ENCODE assay signal across 7 cellular contexts in the genomic region with DNA sequence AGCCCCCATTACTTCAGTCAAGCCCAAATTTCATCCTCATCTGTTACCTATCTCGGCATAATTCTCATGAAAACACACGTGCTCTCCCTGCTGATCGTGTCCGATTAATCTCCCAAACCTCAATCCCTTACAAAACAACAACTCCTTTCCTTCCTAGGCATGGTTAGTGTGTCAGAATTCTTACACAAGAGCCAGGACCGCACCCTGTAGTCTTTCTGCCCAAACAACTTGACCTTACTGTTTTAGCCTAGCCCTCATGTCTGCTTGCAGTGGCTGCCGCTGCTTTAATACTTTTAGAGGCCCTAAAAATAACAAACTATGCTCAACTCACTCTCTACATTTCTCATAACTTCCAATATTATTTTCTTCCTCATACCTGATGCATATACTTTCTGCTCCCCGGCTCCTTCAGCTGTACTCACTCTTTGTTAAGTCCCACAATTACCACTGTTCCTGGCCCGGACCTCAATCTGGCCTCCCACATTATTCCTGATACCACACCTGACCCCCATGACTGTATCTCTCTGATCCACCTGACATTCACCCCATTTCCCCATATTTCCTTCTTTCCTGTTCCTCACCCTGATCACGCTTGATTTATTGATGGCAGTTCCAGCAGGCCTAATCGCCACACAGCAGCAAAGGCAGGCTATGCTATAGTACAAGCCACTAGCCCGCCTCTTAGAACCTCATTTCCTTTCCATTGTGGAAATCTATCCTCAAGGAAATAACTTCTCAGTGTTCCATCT. TPM values are rescaled to one million over a fixed set of nuclear protein-coding genes. Genes with fewer than 3 reads are reported as not detected.
DNase-seq lines count a peak whose midpoint lies in the region; ATAC-seq and TF ChIP-seq lines count a peak whose summit lies in the region.
"Not testable (repeated sequence)": the region's sequence is repeated elsewhere in the genome, so short reads cannot be mapped to it uniquely, and the experiment has no call there.

No MANE protein-coding gene starts in this region.

- not testable (repeated sequence) for H3K27me3 ChIP-seq in CD8-positive, alpha-beta T cell (ENCODE audit: insufficient read depth, low read length)

- H3K4me3 ChIP-seq in CD8-positive, alpha-beta T cell (ENCODE audit: low read depth, low read length); fibroblast of the aortic adventitia (ENCODE audit: low read depth, low read length): not testable (repeated sequence)

- BruUV-seq in MCF 10A (replicated peaks; lab: Mats Ljungman, UMichigan): not testable (repeated sequence)

- not testable (repeated sequence) for DNase-seq in CD8-positive, alpha-beta T cell; activated CD4-positive, alpha-beta T cell treated with anti-CD3 and anti-CD28 coated beads, Interleukin-2, amount 10 ng/mL, durations not matched to agents 24 days and 14 days; naive thymus-derived CD8-positive, alpha-beta T cell; stimulated activated naive B cell treated with anti-CD40 and anti-IgM and Interleukin-4, amounts not matched to agents 10 μg/mL and 1 μg/mL and 100 μg/mL, for 72 hours
- DNase-seq in MCF 10A (ENCODE audit: unreplicated experiment): peak; percentile 60
- DNase-seq in fibroblast of the aortic adventitia (ENCODE audit: low read depth): peak; percentile 67

- H3K36me3 ChIP-seq in CD8-positive, alpha-beta T cell (ENCODE audit: insufficient read depth, low read length): not testable (repeated sequence)

- not testable (repeated sequence) for H3K9me3 ChIP-seq in CD8-positive, alpha-beta T cell (ENCODE audit: low read length)

- H3K4me1 Mint-ChIP-seq in CD8-positive, alpha-beta T cell (ENCODE audit: low read depth): peaks cover 77% of the 10 kb centered on the region
- H3K4me1 Mint-ChIP-seq in activated CD4-positive, alpha-beta T cell treated with anti-CD3 and anti-CD28 coated beads, Interleukin-2, amount 10 ng/mL, durations not matched to agents 24 days and 14 days: peaks cover 70% of the 10 kb centered on the region
- H3K4me1 Mint-ChIP-seq in activated naive CD4-positive, alpha-beta T cell treated with anti-CD3 and anti-CD28 coated beads, Interleukin-2, amount 50 U/mL, for 24 hours: peaks cover 96% of the 10 kb centered on the region
- H3K4me1 Mint-ChIP-seq in MCF 10A (ENCODE audit: insufficient read depth, unreplicated experiment): peaks cover 64% of the 10 kb centered on the region
- H3K4me1 Mint-ChIP-seq in naive thymus-derived CD8-positive, alpha-beta T cell: peaks cover 64 to 96% (median 91%) of the 10 kb centered on the region in 4 donors
- H3K4me1 Mint-ChIP-seq in stimulated activated naive B cell treated with anti-CD40 and anti-IgM and Interleukin-4, amounts not matched to agents 10 μg/mL and 1 μg/mL and 100 μg/mL, for 72 hours: peaks cover 66 to 99% of the 10 kb centered on the region in 2 donors

- POLR2A ChIA-PET in CD8-positive, alpha-beta T cell (lab: Charles Lee); naive thymus-derived CD8-positive, alpha-beta T cell (lab: Charles Lee): not testable (repeated sequence)
- POLR2A ChIA-PET in MCF 10A (lab: Yijun Ruan, JAX): interaction anchor here (0.8 kb wide), 1 partner anchor 11 kb away, joined by 4 read pairs; no protein-coding TSS in a partner anchor

- not testable (repeated sequence) for TF ChIP-seq CTCF in CD8-positive, alpha-beta T cell (IDR thresholded peaks at IDR 0.05); MCF 10A (IDR thresholded peaks at IDR 0.05; ENCODE audit: unreplicated experiment); fibroblast of the aortic adventitia (IDR thresholded peaks at IDR 0.05; ENCODE audit: insufficient read depth, low read length)

- H3K9me3 Mint-ChIP-seq in CD8-positive, alpha-beta T cell; activated CD4-positive, alpha-beta T cell treated with anti-CD3 and anti-CD28 coated beads, Interleukin-2, amount 10 ng/mL, durations not matched to agents 24 days and 14 days; activated naive CD4-positive, alpha-beta T cell treated with anti-CD3 and anti-CD28 coated beads, Interleukin-2, amount 50 U/mL, for 24 hours; MCF 10A (ENCODE audit: unreplicated experiment); naive thymus-derived CD8-positive, alpha-beta T cell; stimulated activated naive B cell treated with anti-CD40 and anti-IgM and Interleukin-4, amounts not matched to agents 10 μg/mL and 1 μg/mL and 100 μg/mL, for 72 hours: not testable (repeated sequence)

- intact Hi-C loops in CD8-positive, alpha-beta T cell (cut with DNase I, micrococcal nuclease); activated CD4-positive, alpha-beta T cell treated with anti-CD3 and anti-CD28 coated beads, Interleukin-2, amount 10 ng/mL, durations not matched to agents 24 days and 14 days (cut with micrococcal nuclease); MCF 10A (cut with micrococcal nuclease): not testable (repeated sequence)

- H3K4me1 ChIP-seq in CD8-positive, alpha-beta T cell (ENCODE audit: insufficient read depth, low read length): peaks cover 18% of the 10 kb centered on the region

- H3K27ac Mint-ChIP-seq in CD8-positive, alpha-beta T cell: peak overlapping the region; percentile 74
- H3K27ac Mint-ChIP-seq in activated CD4-positive, alpha-beta T cell treated with anti-CD3 and anti-CD28 coated beads, Interleukin-2, amount 10 ng/mL, durations not matched to agents 24 days and 14 days: peak overlapping the region; percentile 56
- peak overlapping the region; percentile 93 for H3K27ac Mint-ChIP-seq in activated naive CD4-positive, alpha-beta T cell treated with anti-CD3 and anti-CD28 coated beads, Interleukin-2, amount 50 U/mL, for 24 hours
- H3K27ac Mint-ChIP-seq in MCF 10A (ENCODE audit: low read depth, unreplicated experiment): peak overlapping the region; percentile 98
- peak overlapping the region in 7 of 10 donors; percentile 20 to 78 (median 66) for H3K27ac Mint-ChIP-seq in naive thymus-derived CD8-positive, alpha-beta T cell
- peak overlapping the region; percentile 53 for H3K27ac Mint-ChIP-seq in stimulated activated naive B cell treated with anti-CD40 and anti-IgM and Interleukin-4, amounts not matched to agents 10 μg/mL and 1 μg/mL and 100 μg/mL, for 72 hours

- CTCF ChIA-PET in CD8-positive, alpha-beta T cell (lab: Charles Lee); MCF 10A (lab: Yijun Ruan, JAX): not testable (repeated sequence)

- ATAC-seq in CD8-positive, alpha-beta T cell; naive thymus-derived CD8-positive, alpha-beta T cell; stimulated activated naive B cell treated with anti-CD40 and anti-IgM and Interleukin-4, amounts not matched to agents 10 μg/mL and 1 μg/mL and 100 μg/mL, for 72 hours (replicated peaks): not testable (repeated sequence)

- not testable (repeated sequence) for H3K27me3 Mint-ChIP-seq in CD8-positive, alpha-beta T cell (ENCODE audit: low read depth); activated CD4-positive, alpha-beta T cell treated with anti-CD3 and anti-CD28 coated beads, Interleukin-2, amount 10 ng/mL, durations not matched to agents 24 days and 14 days; activated naive CD4-positive, alpha-beta T cell treated with anti-CD3 and anti-CD28 coated beads, Interleukin-2, amount 50 U/mL, for 24 hours; MCF 10A (ENCODE audit: insufficient read depth, unreplicated experiment); naive thymus-derived CD8-positive, alpha-beta T cell; stimulated activated naive B cell treated with anti-CD40 and anti-IgM and Interleukin-4, amounts not matched to agents 10 μg/mL and 1 μg/mL and 100 μg/mL, for 72 hours

- not testable (repeated sequence) for H3K4me3 Mint-ChIP-seq in CD8-positive, alpha-beta T cell; activated CD4-positive, alpha-beta T cell treated with anti-CD3 and anti-CD28 coated beads, Interleukin-2, amount 10 ng/mL, durations not matched to agents 24 days and 14 days; activated naive CD4-positive, alpha-beta T cell treated with anti-CD3 and anti-CD28 coated beads, Interleukin-2, amount 50 U/mL, for 24 hours; naive thymus-derived CD8-positive, alpha-beta T cell
- H3K4me3 Mint-ChIP-seq in MCF 10A (ENCODE audit: unreplicated experiment): peak overlapping the region; percentile 71
- H3K4me3 Mint-ChIP-seq in stimulated activated naive B cell treated with anti-CD40 and anti-IgM and Interleukin-4, amounts not matched to agents 10 μg/mL and 1 μg/mL and 100 μg/mL, for 72 hours: peak overlapping the region in 1 of 2 donors; percentile 33

- H3K27ac ChIP-seq in CD8-positive, alpha-beta T cell (ENCODE audit: low read depth, low read length): not testable (repeated sequence)

- H3K36me3 Mint-ChIP-seq in CD8-positive, alpha-beta T cell: peaks cover 17% of the 10 kb centered on the region
- peaks cover 19% of the 10 kb centered on the region for H3K36me3 Mint-ChIP-seq in activated CD4-positive, alpha-beta T cell treated with anti-CD3 and anti-CD28 coated beads, Interleukin-2, amount 10 ng/mL, durations not matched to agents 24 days and 14 days (ENCODE audit: low read depth)
- not testable (repeated sequence) for H3K36me3 Mint-ChIP-seq in activated naive CD4-positive, alpha-beta T cell treated with anti-CD3 and anti-CD28 coated beads, Interleukin-2, amount 50 U/mL, for 24 hours; naive thymus-derived CD8-positive, alpha-beta T cell
- peaks cover 19% of the 10 kb centered on the region for H3K36me3 Mint-ChIP-seq in MCF 10A (ENCODE audit: insufficient read depth, unreplicated experiment)
- H3K36me3 Mint-ChIP-seq in stimulated activated naive B cell treated with anti-CD40 and anti-IgM and Interleukin-4, amounts not matched to agents 10 μg/mL and 1 μg/mL and 100 μg/mL, for 72 hours: peaks cover 13 to 41% of the 10 kb centered on the region in 2 donors

RNA-seq across cellular contexts. Expression of a gene that starts 5.3 kb away (rescaled TPM):
- 100 to 1,000 TPM; 103 to 107 TPM for total RNA-seq in CD8-positive, alpha-beta T cell
- 84.2 and 86.9 TPM in 2 replicates for total RNA-seq in activated CD4-positive, alpha-beta T cell treated with anti-CD3 and anti-CD28 coated beads, Interleukin-2, amount 10 ng/mL, durations not matched to agents 24 days and 14 days
- total RNA-seq in MCF 10A (2022) (32.7 and 39.5 TPM in 2 replicates), fibroblast of the aortic adventitia (ENCODE audit: low replicate concordance) (8.7 and 14.0 TPM in 2 replicates)
- total RNA-seq in naive thymus-derived CD8-positive, alpha-beta T cell: 100 to 1,000 TPM; 105 to 107 TPM
- 10 to 100 TPM in 2 of 3 donors, 1 to 10 TPM in 1; 6.2 to 20.1 (median 14.7) TPM for polyA plus RNA-seq in naive thymus-derived CD8-positive, alpha-beta T cell

RNA-seq across cellular contexts. Expression of a gene that starts 5.6 kb away (rescaled TPM):
- 10 to 100 TPM; 42.0 to 43.9 TPM for total RNA-seq in CD8-positive, alpha-beta T cell
- total RNA-seq in activated CD4-positive, alpha-beta T cell treated with anti-CD3 and anti-CD28 coated beads, Interleukin-2, amount 10 ng/mL, durations not matched to agents 24 days and 14 days: 121 and 127 TPM in 2 replicates
- total RNA-seq in MCF 10A (2022) (73.9 and 75.0 TPM in 2 replicates), fibroblast of the aortic adventitia (ENCODE audit: low replicate concordance) (31.0 and 83.6 TPM in 2 replicates)
- 10 to 100 TPM; 40.5 to 41.1 TPM for total RNA-seq in naive thymus-derived CD8-positive, alpha-beta T cell
- 100 to 1,000 TPM; 113 to 132 (median 122) TPM for polyA plus RNA-seq in naive thymus-derived CD8-positive, alpha-beta T cell

RNA-seq across cellular contexts. Expression of a gene that starts 14.9 kb away (rescaled TPM):
- 10 to 100 TPM; 30.9 to 32.7 TPM for total RNA-seq in CD8-positive, alpha-beta T cell
- 45.9 and 48.7 TPM in 2 replicates for total RNA-seq in activated CD4-positive, alpha-beta T cell treated with anti-CD3 and anti-CD28 coated beads, Interleukin-2, amount 10 ng/mL, durations not matched to agents 24 days and 14 days
- total RNA-seq in MCF 10A (2022) (23.3 and 29.6 TPM in 2 replicates), fibroblast of the aortic adventitia (ENCODE audit: low replicate concordance) (3.8 and 9.9 TPM in 2 replicates)
- 10 to 100 TPM; 37.3 to 39.4 TPM for total RNA-seq in naive thymus-derived CD8-positive, alpha-beta T cell
- polyA plus RNA-seq in naive thymus-derived CD8-positive, alpha-beta T cell: 10 to 100 TPM; 76.2 to 96.6 (median 90.5) TPM

RNA-seq across cellular contexts. Expression of a gene that starts 33.1 kb away (rescaled TPM):
- total RNA-seq in CD8-positive, alpha-beta T cell: 10 to 100 TPM; 14.4 to 14.8 TPM
- total RNA-seq in activated CD4-positive, alpha-beta T cell treated with anti-CD3 and anti-CD28 coated beads, Interleukin-2, amount 10 ng/mL, durations not matched to agents 24 days and 14 days: 131 and 132 TPM in 2 replicates
- 14.8 and 22.6 TPM in 2 replicates for total RNA-seq in MCF 10A (2022)
- 8.7 and 11.0 TPM in 2 replicates for total RNA-seq in fibroblast of the aortic adventitia (ENCODE audit: low replicate concordance)
- total RNA-seq in naive thymus-derived CD8-positive, alpha-beta T cell: 10 to 100 TPM; 20.5 to 22.5 TPM
- polyA plus RNA-seq in naive thymus-derived CD8-positive, alpha-beta T cell: 10 to 100 TPM; 11.2 to 15.4 (median 13.3) TPM

RNA-seq across cellular contexts. Expression of a gene that starts 50.6 kb away (rescaled TPM):
- total RNA-seq in CD8-positive, alpha-beta T cell: 10 to 100 TPM; 57.4 to 65.3 TPM
- total RNA-seq in activated CD4-positive, alpha-beta T cell treated with anti-CD3 and anti-CD28 coated beads, Interleukin-2, amount 10 ng/mL, durations not matched to agents 24 days and 14 days: 125 and 136 TPM in 2 replicates
- 42.3 and 49.2 TPM in 2 replicates for total RNA-seq in MCF 10A (2022)
- total RNA-seq in fibroblast of the aortic adventitia (ENCODE audit: low replicate concordance): 33.9 and 41.5 TPM in 2 replicates
- 100 to 1,000 TPM; 150 to 155 TPM for total RNA-seq in naive thymus-derived CD8-positive, alpha-beta T cell
- polyA plus RNA-seq in naive thymus-derived CD8-positive, alpha-beta T cell: 10 to 100 TPM; 17.3 to 39.4 (median 21.4) TPM
